ENCODE assay signal across 9 cellular contexts in the genomic region with DNA sequence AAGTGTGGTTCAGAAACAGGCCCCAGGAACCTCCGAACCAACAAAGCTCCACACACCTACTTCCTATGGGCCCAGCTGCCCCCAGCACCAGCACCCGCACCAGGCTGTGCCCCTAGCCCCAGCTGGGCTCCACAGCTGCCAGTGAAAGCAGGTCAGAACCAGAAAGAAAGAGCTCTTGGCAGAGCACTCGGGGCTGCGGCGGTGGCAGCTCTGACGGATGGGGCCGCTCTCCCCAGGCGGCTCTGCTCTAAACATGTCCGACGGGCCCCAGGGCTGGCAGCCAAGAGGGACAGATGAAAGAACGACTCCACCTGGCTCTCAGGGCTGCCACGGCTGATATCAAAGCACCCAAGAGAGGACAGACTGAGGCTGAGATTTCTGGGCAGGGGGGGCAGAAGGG. TPM values are rescaled to one million over a fixed set of nuclear protein-coding genes. Genes with fewer than 3 reads are reported as not detected.
A peak's percentile ranks its signal among the peaks of the same experiment; 100 is the strongest.
DNase-seq lines count a peak whose midpoint lies in the region; ATAC-seq and TF ChIP-seq lines count a peak whose summit lies in the region.
"Had no signal": no experiment of that assay in that cellular context is flagged by ENCODE, and none has a peak within 500 bp of the region (broad histone marks: within the 10 kb centered on the region; RNA-seq: fewer than 3 reads in every experiment).

No MANE protein-coding gene starts in this region.

- peaks cover 11% of the 10 kb centered on the region for H3K4me1 Mint-ChIP-seq in activated CD8-positive, alpha-beta T cell treated with anti-CD3 and anti-CD28 coated beads for 36 hours (ENCODE audit: low read depth)

- H3K9me3 ChIP-seq in tibial artery: no peaks in the 10 kb centered on the region

- H3K27ac Mint-ChIP-seq in activated CD8-positive, alpha-beta T cell treated with anti-CD3 and anti-CD28 coated beads for 36 hours: no peak overlapping the region
- H3K27ac Mint-ChIP-seq: activated naive CD8-positive, alpha-beta T cell had no signal

- no peaks in the 10 kb centered on the region for H3K36me3 Mint-ChIP-seq in activated CD8-positive, alpha-beta T cell treated with anti-CD3 and anti-CD28 coated beads for 36 hours (ENCODE audit: low read depth)

- POLR2A ChIA-PET in activated CD8-positive, alpha-beta T cell treated with anti-CD3 and anti-CD28 coated beads for 36 hours (lab: Charles Lee): no interaction called here

- no peak overlapping the region for H3K4me3 ChIP-seq in tibial artery

- H3K9me3 Mint-ChIP-seq in activated CD8-positive, alpha-beta T cell treated with anti-CD3 and anti-CD28 coated beads for 36 hours: no peaks in the 10 kb centered on the region

- no peak for ATAC-seq in activated CD8-positive, alpha-beta T cell treated with anti-CD3 and anti-CD28 coated beads for 36 hours
- no peak for ATAC-seq in Right ventricle myocardium superior (ENCODE audit: poor library complexity)

- no peak overlapping the region for H3K4me3 Mint-ChIP-seq in activated CD8-positive, alpha-beta T cell treated with anti-CD3 and anti-CD28 coated beads for 36 hours
- H3K4me3 Mint-ChIP-seq: activated naive CD8-positive, alpha-beta T cell had no signal

- peaks cover 0 to 30% (median 0%) of the 10 kb centered on the region in 4 donors for H3K4me1 ChIP-seq in tibial artery

- H3K27ac ChIP-seq in epithelial cell of prostate (peak overlapping the region; percentile 74), tibial artery (no peak overlapping the region)

- DNase-seq in DMS 273 treated with DMSO at 0.1 percent for 48 hours (lab: John Stamatoyannopoulos, UW) (peak; percentile 46), NCI-H2196 treated with DMSO at 0.1 percent for 48 hours (lab: John Stamatoyannopoulos, UW; ENCODE audit: unreplicated experiment) (peak; percentile 73), epithelial cell of prostate (ENCODE audit: low read depth, low spot score) (no peak), occipital lobe (lab: John Stamatoyannopoulos, UW) (peak; percentile 47), tibial artery (no peak), Right ventricle myocardium superior (no peak)
- no peak for DNase-seq in activated CD8-positive, alpha-beta T cell treated with anti-CD3 and anti-CD28 coated beads for 36 hours
- DNase-seq in activated CD4-positive, alpha-beta T cell treated with anti-CD3 and anti-CD28 coated beads, Interleukin-2, amount 50 U/mL, for 1 hour: no peak

- no peaks in the 10 kb centered on the region for H3K27me3 Mint-ChIP-seq in activated CD8-positive, alpha-beta T cell treated with anti-CD3 and anti-CD28 coated beads for 36 hours
- H3K27me3 Mint-ChIP-seq: activated naive CD8-positive, alpha-beta T cell had no signal

- CTCF ChIA-PET in activated CD8-positive, alpha-beta T cell treated with anti-CD3 and anti-CD28 coated beads for 36 hours (lab: Charles Lee): interaction anchor here (0.9 to 2.9 kb wide), 6 partner anchors 9 to 187 kb away, joined by 3 to 13 read pairs (median 6); no protein-coding TSS in a partner anchor

- no peaks in the 10 kb centered on the region for H3K36me3 ChIP-seq in tibial artery

- H3K27me3 ChIP-seq in tibial artery: peaks cover 0 to 4% of the 10 kb centered on the region in 2 donors

- intact Hi-C loops in tibial artery (cut with DNase I; ENCODE audit: low total_unique reads) (no loop called here), Right ventricle myocardium superior (cut with DNase I) (no loop called here)
- intact Hi-C loops in activated CD8-positive, alpha-beta T cell treated with anti-CD3 and anti-CD28 coated beads for 36 hours (cut with micrococcal nuclease): no loop called here

- TF ChIP-seq CTCF in tibial artery (IDR thresholded peaks at IDR 0.05): no peak
- no peak for TF ChIP-seq CTCF in activated CD8-positive, alpha-beta T cell treated with anti-CD3 and anti-CD28 coated beads for 36 hours (IDR thresholded peaks at IDR 0.05)

RNA-seq across cellular contexts. Expression of a gene that starts 25.7 kb away (rescaled TPM):
- total RNA-seq in occipital lobe: 47.7 TPM
- total RNA-seq in activated CD8-positive, alpha-beta T cell treated with anti-CD3 and anti-CD28 coated beads for 36 hours: 10 to 100 TPM; 36.0 to 39.2 TPM
- total RNA-seq in Right ventricle myocardium superior: 20.5 TPM

RNA-seq across cellular contexts. Expression of a gene that starts 39.3 kb away (rescaled TPM):
- 12.2 TPM for total RNA-seq in occipital lobe
- 10 to 100 TPM; 22.1 to 26.8 TPM for total RNA-seq in activated CD8-positive, alpha-beta T cell treated with anti-CD3 and anti-CD28 coated beads for 36 hours
- 6.2 TPM for total RNA-seq in Right ventricle myocardium superior

Comparison
In these comparisons a context has a peak if more than half of its experiments do, and no peak if none do; other contexts are left out.
1. DNase-seq: peak in DMS 273 treated with DMSO at 0.1 percent for 48 hours (single experiment), NCI-H2196 treated with DMSO at 0.1 percent for 48 hours (single experiment) and occipital lobe (single experiment); none in epithelial cell of prostate (single experiment), tibial artery (0 of 2), activated CD8-positive, alpha-beta T cell treated with anti-CD3 and anti-CD28 coated beads for 36 hours (single experiment), Right ventricle myocardium superior (single experiment) and activated CD4-positive, alpha-beta T cell treated with anti-CD3 and anti-CD28 coated beads, Interleukin-2, amount 50 U/mL, for 1 hour (single experiment).